8 cellular contexts compared by ENCODE assay signal in genomic region chr19:28878862-28879566, GRCh38.
DNase-seq lines count a peak whose midpoint lies in the region; ATAC-seq and TF ChIP-seq lines count a peak whose summit lies in the region.

No MANE protein-coding gene starts in this region.

- H3K27ac Mint-ChIP-seq in activated CD4-positive, alpha-beta T cell treated with anti-CD3 and anti-CD28 coated beads, Interleukin-2, amount 10 ng/mL, durations not matched to agents 7 days and 5 days = no peak overlapping the region

- H3K4me1 Mint-ChIP-seq in activated CD4-positive, alpha-beta T cell treated with anti-CD3 and anti-CD28 coated beads, Interleukin-2, amount 10 ng/mL, durations not matched to agents 7 days and 5 days = no peaks in the 10 kb centered on the region

- DNase-seq in Ammon's horn (ENCODE audit: low spot score) (peak; percentile 88), GM23248 (peak; percentile 83), NCI-H460 (ENCODE audit: extremely low read depth, low read depth) (peak; percentile 24), dermis microvascular lymphatic vessel endothelial cell (ENCODE audit: low read depth in 2 of 2) (peak; percentile 53 to 69), lung (ENCODE audit: low spot score) (peak; percentile 69)
- peak; percentile 71 for DNase-seq in activated CD4-positive, alpha-beta T cell treated with anti-CD3 and anti-CD28 coated beads, Interleukin-2, amount 10 ng/mL, durations not matched to agents 7 days and 5 days
- peak; percentile 24 for DNase-seq in stimulated activated CD8-positive, alpha-beta memory T cell treated with anti-CD3 and anti-CD28 coated beads, Interleukin-15, amount 100 ng/mL, for 24 hours (ENCODE audit: low read depth)

- H3K36me3 Mint-ChIP-seq in activated CD4-positive, alpha-beta T cell treated with anti-CD3 and anti-CD28 coated beads, Interleukin-2, amount 10 ng/mL, durations not matched to agents 7 days and 5 days (ENCODE audit: low read depth) = no peaks in the 10 kb centered on the region

- H3K4me1 ChIP-seq in GM23248 (ENCODE audit: insufficient read depth) = peaks cover 10% of the 10 kb centered on the region
- no peaks in the 10 kb centered on the region for H3K4me1 ChIP-seq in lung (ENCODE audit: control insufficient read depth in 2 of 2, insufficient read depth in 2 of 2, low read length in 2 of 2)

- no peak overlapping the region for H3K4me3 Mint-ChIP-seq in activated CD4-positive, alpha-beta T cell treated with anti-CD3 and anti-CD28 coated beads, Interleukin-2, amount 10 ng/mL, durations not matched to agents 7 days and 5 days

- peak; percentile 40 for TF ChIP-seq CTCF in lung (IDR thresholded peaks at IDR 0.05; ENCODE audit: control extremely low read depth, extremely low read depth)

- H3K27ac ChIP-seq in GM23248 (no peak overlapping the region), lung (ENCODE audit: low read depth in 1 of 2, low read length in 1 of 2) (no peak overlapping the region)

- H3F3A ChIP-seq in GM23248 (ENCODE audit: insufficient read depth) = 0 out of 2 replicates have a peak, but pooled peaks cover 8% of the 10 kb centered on the region

- H3K27me3 ChIP-seq in GM23248 (replicated peaks; ENCODE audit: insufficient read depth) (no peaks in the 10 kb centered on the region), lung (ENCODE audit: control insufficient read depth, insufficient read depth) (no peaks in the 10 kb centered on the region)

- H3K36me3 ChIP-seq in GM23248 (ENCODE audit: low read depth) (no peaks in the 10 kb centered on the region), lung (ENCODE audit: control insufficient read depth in 2 of 2, insufficient read depth in 2 of 2, low read length in 2 of 2) (no peaks in the 10 kb centered on the region)

- POLR2A ChIA-PET in activated CD4-positive, alpha-beta T cell treated with anti-CD3 and anti-CD28 coated beads, Interleukin-2, amount 10 ng/mL, durations not matched to agents 7 days and 5 days (lab: Charles Lee) = no interaction called here

- WGBS in GM23248 (ENCODE audit: low coverage in 1 of 2, low lambda C conversion rate in 2 of 2, missing lambda C conversion rate in 2 of 2), 2 experiments = 27 to 28% methylated on average over 11 of the region's 11 CpGs
- 21 to 26% methylated on average over 11 of the region's 11 CpGs for WGBS in lung, 2 donors

- H3K4me2 ChIP-seq in GM23248 (ENCODE audit: unreplicated experiment) = no peak overlapping the region

- no peak overlapping the region for H3K9ac ChIP-seq in GM23248

- no peak overlapping the region for H2AFZ ChIP-seq in GM23248

- no peaks in the 10 kb centered on the region for H3K27me3 Mint-ChIP-seq in activated CD4-positive, alpha-beta T cell treated with anti-CD3 and anti-CD28 coated beads, Interleukin-2, amount 10 ng/mL, durations not matched to agents 7 days and 5 days

- no peaks in the 10 kb centered on the region for H4K20me1 ChIP-seq in GM23248 (ENCODE audit: insufficient read depth)

- no peaks in the 10 kb centered on the region for H3K9me3 ChIP-seq in GM23248 (ENCODE audit: low read depth)
- peaks cover 0 to 4% of the 10 kb centered on the region in 2 donors for H3K9me3 ChIP-seq in lung (ENCODE audit: control insufficient read depth in 2 of 2, insufficient read depth in 1 of 2, low read length in 1 of 2)

- H3K4me3 ChIP-seq in GM23248 (no peak overlapping the region), lung (no peak overlapping the region)

- no peak for ATAC-seq in lung (ENCODE audit: insufficient read depth, low FRiP score)
- no peak for ATAC-seq in GM21529 (IDR thresholded peaks at IDR 0.05; ENCODE audit: unreplicated experiment)

- CTCF ChIA-PET in activated CD4-positive, alpha-beta T cell treated with anti-CD3 and anti-CD28 coated beads, Interleukin-2, amount 10 ng/mL, durations not matched to agents 7 days and 5 days (lab: Charles Lee) = interaction anchor here (0.6 to 0.7 kb wide), 5 partner anchors 12 to 1703 kb away, joined by 3 to 5 read pairs (median 3); no protein-coding TSS in a partner anchor

- in situ Hi-C loops in GM23248 (cut with MboI) = loop anchor here (10.0 kb wide), 1 partner anchor 134 kb away; no protein-coding TSS in a partner anchor

- no peaks in the 10 kb centered on the region for H3K9me3 Mint-ChIP-seq in activated CD4-positive, alpha-beta T cell treated with anti-CD3 and anti-CD28 coated beads, Interleukin-2, amount 10 ng/mL, durations not matched to agents 7 days and 5 days

- no peaks in the 10 kb centered on the region for H3K79me2 ChIP-seq in GM23248 (ENCODE audit: insufficient read depth)

- H3K9me2 ChIP-seq in GM23248 (ENCODE audit: insufficient read depth) = no peaks in the 10 kb centered on the region

Comparison
In these comparisons a context has a peak if more than half of its experiments do, and no peak if none do; other contexts are left out.
1. DNase-seq: peak in every context shown above with its lines; median percentile 88 in Ammon's horn; 83 in GM23248; 71 in activated CD4-positive, alpha-beta T cell treated with anti-CD3 and anti-CD28 coated beads, Interleukin-2, amount 10 ng/mL, durations not matched to agents 7 days and 5 days; 69 in lung; 61 in dermis microvascular lymphatic vessel endothelial cell; 24 in NCI-H460; 24 in stimulated activated CD8-positive, alpha-beta memory T cell treated with anti-CD3 and anti-CD28 coated beads, Interleukin-15, amount 100 ng/mL, for 24 hours.